Comparison of ENCODE assay signal across 35 cellular contexts in genomic region chr12:95435355-95435754, GRCh38.
"Had no signal": no experiment of that assay in that cellular context is flagged by ENCODE, and none has a peak within 500 bp of the region (broad histone marks: within the 10 kb centered on the region; RNA-seq: fewer than 3 reads in every experiment).

No MANE protein-coding gene starts in this region.

- H3K36me3 ChIP-seq: MG63 had no signal

- DNase-seq: Kasumi-1, MG63, MM.1S, MV-4-11, NCI-H1048, NCI-H1092, NCI-H1092 treated with DMSO at 0.1 percent for 48 hours, NCI-H1105, NCI-H1105 treated with DMSO at 0.1 percent for 48 hours, NCI-H1417, NCI-H1417 treated with DMSO at 0.1 percent for 48 hours, NCI-H1436, NCI-H1436 treated with DMSO at 0.1 percent for 48 hours, NCI-H146, NCI-H1694, NCI-H1694 treated with DMSO at 0.1 percent for 48 hours, NCI-H187, NCI-H187 treated with DMSO at 0.1 percent for 48 hours, NCI-H1930, NCI-H2029, NCI-H2029 treated with DMSO at 0.1 percent for 48 hours, NCI-H2081, NCI-H2081 treated with DMSO at 0.1 percent for 48 hours, NCI-H2107, NCI-H2171, NCI-H2171 treated with DMSO at 0.1 percent for 48 hours, NCI-H2227 treated with DMSO at 0.1 percent for 48 hours, NCI-H226, NCI-H345, NCI-H446, NCI-H446 treated with DMSO at 0.1 percent for 48 hours, NCI-H510A, NCI-H510A treated with DMSO at 0.1 percent for 48 hours, NCI-H524, NCI-H524 treated with DMSO at 0.1 percent for 48 hours had no signal

- H3K4me3 ChIP-seq: MG63 had no signal

- H3K27me3 ChIP-seq: MG63 had no signal

- H3K9me3 ChIP-seq: MG63 had no signal
